In the genomic region with DNA sequence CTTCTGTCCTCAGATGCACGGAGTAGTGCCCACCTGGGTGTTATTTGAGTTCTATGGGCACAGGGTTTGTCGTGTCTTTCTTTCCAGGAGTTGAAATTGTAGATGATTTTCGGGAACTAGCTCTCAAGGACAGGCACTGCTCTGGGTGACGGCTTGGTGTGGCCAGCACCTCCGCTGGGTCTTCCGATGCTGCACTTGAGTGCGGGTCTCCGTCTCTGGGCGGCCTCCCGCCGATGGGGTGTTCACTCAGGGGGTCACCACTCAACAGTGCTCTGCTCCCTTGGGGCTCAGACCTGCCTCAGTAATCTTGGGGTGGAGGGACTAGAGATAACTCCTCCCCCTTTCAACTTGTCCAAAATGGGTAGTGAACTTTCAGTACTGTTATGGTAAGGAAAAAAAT, we compare ENCODE assay signal across 27 cellular contexts. TPM values are rescaled to one million over a fixed set of nuclear protein-coding genes. Genes with fewer than 3 reads are reported as not detected.
DNase-seq lines count a peak whose midpoint lies in the region; ATAC-seq and TF ChIP-seq lines count a peak whose summit lies in the region.
"Had no signal": no experiment of that assay in that cellular context is flagged by ENCODE, and none has a peak within 500 bp of the region (broad histone marks: within the 10 kb centered on the region; RNA-seq: fewer than 3 reads in every experiment).

No MANE protein-coding gene starts in this region.

- no peak overlapping the region for H3K27ac Mint-ChIP-seq in natural killer cell
- no peak overlapping the region for H3K27ac Mint-ChIP-seq in natural killer cell treated with Interleukin-12 subunit alpha and Interleukin-12 subunit beta and Interleukin-15 and Interleukin-18, amount 100 ng/mL, for 72 hours
- H3K27ac Mint-ChIP-seq in chondrocyte (ENCODE audit: unreplicated experiment) = no peak overlapping the region
- H3K27ac Mint-ChIP-seq: CD4-positive, alpha-beta memory T cell; CD8-positive, alpha-beta memory T cell had no signal

- H3K4me3 ChIP-seq in osteoblast (ENCODE audit: insufficient read depth, low read length) = no peak overlapping the region
- no peak overlapping the region for H3K4me3 ChIP-seq in spleen
- H3K4me3 ChIP-seq: BLaER1, GM12878 had no signal

- 84 to 100% (median 92%) methylated on average over 3 to 11 of the region's 11 CpGs for WGBS in spleen, 5 donors

- ATAC-seq in natural killer cell (no peak), GM19351 (IDR thresholded peaks at IDR 0.05; ENCODE audit: unreplicated experiment) (no peak)
- ATAC-seq in natural killer cell treated with Interleukin-12 subunit alpha and Interleukin-12 subunit beta and Interleukin-15 and Interleukin-18, amount 100 ng/mL, for 72 hours = no peak
- ATAC-seq: GM12878 had no signal

- no peak overlapping the region for H2AFZ ChIP-seq in osteoblast (ENCODE audit: low read length)

- H3K4me1 Mint-ChIP-seq in natural killer cell (peaks cover 0 to 14% of the 10 kb centered on the region in 2 donors), chondrocyte (ENCODE audit: low read depth) (peaks cover 3% of the 10 kb centered on the region)
- peaks cover 6 to 9% of the 10 kb centered on the region in 2 donors for H3K4me1 Mint-ChIP-seq in natural killer cell treated with Interleukin-12 subunit alpha and Interleukin-12 subunit beta and Interleukin-15 and Interleukin-18, amount 100 ng/mL, for 72 hours (ENCODE audit: low read depth in 2 of 2)

- H3K9me3 ChIP-seq in osteoblast (ENCODE audit: low read depth, low read length) = no peaks in the 10 kb centered on the region
- H3K9me3 ChIP-seq in spleen = no peaks in the 10 kb centered on the region
- H3K9me3 ChIP-seq: BE2C, BLaER1 had no signal

- H3K36me3 ChIP-seq in osteoblast (ENCODE audit: insufficient read depth, low read length) (no peaks in the 10 kb centered on the region), spleen (peaks cover 0 to 8% (median 0%) of the 10 kb centered on the region in 6 donors)
- H3K36me3 ChIP-seq: BE2C, BLaER1 had no signal

- H3K27ac ChIP-seq in osteoblast (ENCODE audit: low read depth, low read length) = no peak overlapping the region
- H3K27ac ChIP-seq in spleen = no peak overlapping the region
- H3K27ac ChIP-seq: BLaER1 had no signal

- H3K4me1 ChIP-seq in osteoblast (ENCODE audit: insufficient read depth, low read length) = no peaks in the 10 kb centered on the region
- peaks cover 0 to 30% (median 14%) of the 10 kb centered on the region in 6 donors for H3K4me1 ChIP-seq in spleen
- H3K4me1 ChIP-seq: BE2C had no signal

- no peak overlapping the region for H3K4me2 ChIP-seq in osteoblast (ENCODE audit: insufficient read depth, low read length)
- H3K4me2 ChIP-seq: BLaER1 had no signal

- H3K27me3 ChIP-seq in osteoblast (ENCODE audit: insufficient read depth, low read length) (peaks cover 45% of the 10 kb centered on the region), spleen (replicated peaks in 1 of 7) (no peaks in the 10 kb centered on the region)

- no peaks in the 10 kb centered on the region for H3K79me2 ChIP-seq in osteoblast (ENCODE audit: insufficient read depth, low read length)

- intact Hi-C loops in natural killer cell (cut with micrococcal nuclease) = no loop called here
- intact Hi-C loops in spleen (cut with DNase I; ENCODE audit: low total_unique reads) = no loop called here

- H3K36me3 Mint-ChIP-seq in natural killer cell (no peaks in the 10 kb centered on the region), chondrocyte (ENCODE audit: low read depth) (no peaks in the 10 kb centered on the region)
- H3K36me3 Mint-ChIP-seq in natural killer cell treated with Interleukin-12 subunit alpha and Interleukin-12 subunit beta and Interleukin-15 and Interleukin-18, amount 100 ng/mL, for 72 hours = no peaks in the 10 kb centered on the region
- H3K36me3 Mint-ChIP-seq: CD4-positive, alpha-beta memory T cell; CD4-positive, CD25-positive, alpha-beta regulatory T cell had no signal

- H4K20me1 ChIP-seq in osteoblast (ENCODE audit: insufficient read depth, low read length) = no peaks in the 10 kb centered on the region

- H3K4me3 Mint-ChIP-seq in natural killer cell (peak overlapping the region; percentile 29), chondrocyte (ENCODE audit: unreplicated experiment) (no peak overlapping the region)
- H3K4me3 Mint-ChIP-seq in natural killer cell treated with Interleukin-12 subunit alpha and Interleukin-12 subunit beta and Interleukin-15 and Interleukin-18, amount 100 ng/mL, for 72 hours = no peak overlapping the region

- DNase-seq in natural killer cell = no peak
- DNase-seq in natural killer cell treated with Interleukin-12 subunit alpha and Interleukin-12 subunit beta and Interleukin-15 and Interleukin-18, amount 100 ng/mL, for 72 hours (ENCODE audit: low spot score) = no peak
- peak; percentile 70 for DNase-seq in chondrocyte (ENCODE audit: low spot score)
- DNase-seq in osteoblast (ENCODE audit: insufficient read length, low spot score, missing footprints) = peak; percentile 31
- peak; percentile 51 for DNase-seq in spleen
- DNase-seq in epidermal melanocyte (ENCODE audit: insufficient read length, low spot score) = no peak
- DNase-seq: 8988T; BE2C; C1 segment of cervical spinal cord; CD4-positive, alpha-beta memory T cell; CD4-positive, CD25-positive, alpha-beta regulatory T cell; CD8-positive, alpha-beta memory T cell; COR-L47; DMS 273 treated with DMSO at 0.1 percent for 48 hours; DMS153; DMS79; DND-41; EL; GDM1 had no signal

- H3K9me3 Mint-ChIP-seq in natural killer cell (no peaks in the 10 kb centered on the region), chondrocyte (ENCODE audit: low read depth) (peaks cover 11% of the 10 kb centered on the region)
- no peaks in the 10 kb centered on the region for H3K9me3 Mint-ChIP-seq in natural killer cell treated with Interleukin-12 subunit alpha and Interleukin-12 subunit beta and Interleukin-15 and Interleukin-18, amount 100 ng/mL, for 72 hours
- H3K9me3 Mint-ChIP-seq: CD14-positive monocyte; CD8-positive, alpha-beta memory T cell had no signal

- no peak for TF ChIP-seq CTCF in natural killer cell (IDR thresholded peaks at IDR 0.05)
- no peak for TF ChIP-seq CTCF in chondrocyte (IDR thresholded peaks at IDR 0.05)
- TF ChIP-seq CTCF in osteoblast (IDR thresholded peaks at IDR 0.05; ENCODE audit: extremely low read depth, low read depth, low read length) = no peak
- TF ChIP-seq CTCF in spleen (IDR thresholded peaks at IDR 0.05 in 8 of 11, conservative IDR thresholded peaks at IDR 0.05 in 3 of 11) = no peak

- no peak for TF ChIP-seq POLR2A in spleen (IDR thresholded peaks at IDR 0.05)

- H3K27me3 Mint-ChIP-seq in natural killer cell (ENCODE audit: low read depth in 2 of 2) (no peaks in the 10 kb centered on the region), chondrocyte (ENCODE audit: low read depth) (peaks cover 6% of the 10 kb centered on the region)
- no peaks in the 10 kb centered on the region for H3K27me3 Mint-ChIP-seq in natural killer cell treated with Interleukin-12 subunit alpha and Interleukin-12 subunit beta and Interleukin-15 and Interleukin-18, amount 100 ng/mL, for 72 hours

RNA-seq across cellular contexts. Expression of a gene that starts 2.5 kb away (rescaled TPM):
- total RNA-seq in natural killer cell = 1 to 10 TPM; 1.6 to 3.3 (median 2.9) TPM
- 1 to 10 TPM; 2.1 to 3.3 TPM for total RNA-seq in natural killer cell treated with Interleukin-12 subunit alpha and Interleukin-12 subunit beta and Interleukin-15 and Interleukin-18, amount 100 ng/mL, for 72 hours
- total RNA-seq in chondrocyte = 0.10 to 1.6 TPM (median 1.5 TPM) in 3 replicates
- under 0.01 TPM in 1 of 2 replicates, not detected in the other for total RNA-seq in osteoblast
- 1 to 10 TPM; 1.5 to 3.4 (median 2.4) TPM for total RNA-seq in spleen
- polyA plus RNA-seq in spleen = under 1 TPM; 0.26 to 0.83 (median 0.50) TPM
- total RNA-seq: G401 had no signal

RNA-seq across cellular contexts. Expression of a gene that starts 12.6 kb away (rescaled TPM):
- total RNA-seq in natural killer cell (not detected), chondrocyte (not detected in 3 replicates), osteoblast (not detected in 2 replicates), spleen (not detected)
- not detected for total RNA-seq in natural killer cell treated with Interleukin-12 subunit alpha and Interleukin-12 subunit beta and Interleukin-15 and Interleukin-18, amount 100 ng/mL, for 72 hours
- not detected for polyA plus RNA-seq in spleen
- total RNA-seq: A673; CD4-positive, alpha-beta memory T cell; CD4-positive, CD25-positive, alpha-beta regulatory T cell; CD8-positive, alpha-beta memory T cell; Daoy; G401; GM12878 had no signal
- polyA plus RNA-seq: AG04450; CD14-positive monocyte; CD4-positive, alpha-beta memory T cell; CD4-positive, CD25-positive, alpha-beta regulatory T cell; CD8-positive, alpha-beta memory T cell; GM12878 had no signal

RNA-seq across cellular contexts. Expression of a gene that starts 32.1 kb away (rescaled TPM):
- 1 to 10 TPM; 1.6 to 3.4 (median 3.1) TPM for total RNA-seq in natural killer cell
- 1 to 10 TPM; 1.4 to 4.5 TPM for total RNA-seq in natural killer cell treated with Interleukin-12 subunit alpha and Interleukin-12 subunit beta and Interleukin-15 and Interleukin-18, amount 100 ng/mL, for 72 hours
- 0.80 to 1.6 TPM (median 1.6 TPM) in 3 replicates for total RNA-seq in chondrocyte
- total RNA-seq in osteoblast = 3.3 and 3.5 TPM in 2 replicates
- total RNA-seq in spleen = 1 to 10 TPM; 1.2 to 6.4 (median 3.7) TPM
- 1 to 10 TPM; 1.1 to 1.8 (median 1.3) TPM for polyA plus RNA-seq in spleen
- total RNA-seq: G401 had no signal
- polyA plus RNA-seq: AG04450, CD14-positive monocyte had no signal

RNA-seq across cellular contexts. Expression of a gene that starts 56.6 kb away (rescaled TPM):
- total RNA-seq in natural killer cell = 10 to 100 TPM; 27.4 to 33.1 (median 31.9) TPM
- total RNA-seq in natural killer cell treated with Interleukin-12 subunit alpha and Interleukin-12 subunit beta and Interleukin-15 and Interleukin-18, amount 100 ng/mL, for 72 hours = 10 to 100 TPM; 39.0 to 70.6 TPM
- 31.3 to 43.6 TPM (median 32.3 TPM) in 3 replicates for total RNA-seq in chondrocyte
- total RNA-seq in osteoblast = 8.3 and 14.1 TPM in 2 replicates
- 10 to 100 TPM; 23.6 to 36.2 (median 33.2) TPM for total RNA-seq in spleen
- 10 to 100 TPM; 36.6 to 83.7 (median 79.8) TPM for polyA plus RNA-seq in spleen

Comparison
In these comparisons a context has a peak if more than half of its experiments do, and no peak if none do; other contexts are left out.
1. DNase-seq: peak in chondrocyte (single experiment), osteoblast (single experiment) and spleen (single experiment); none in natural killer cell (single experiment), natural killer cell treated with Interleukin-12 subunit alpha and Interleukin-12 subunit beta and Interleukin-15 and Interleukin-18, amount 100 ng/mL, for 72 hours (single experiment) and epidermal melanocyte (single experiment).